ENCODE assay signal across 1 cellular context in genomic region chr1:248696261-248696660, GRCh38.
TF ChIP-seq lines count a peak whose summit lies in the region.

No MANE protein-coding gene starts in this region.

TF ChIP-seq in HepG2, 621 proteins besides CTCF, POLR2A, EP300 and RAD21:
- TF ChIP-seq SMC3 (IDR thresholded peaks at IDR 0.05; ENCODE audit: low read length) (peak; percentile 87), STAG1 (CRISPR knock-in tag; IDR thresholded peaks at IDR 0.05) (peak; percentile 91), CBX5 (CRISPR knock-in tag; IDR thresholded peaks at IDR 0.05; ENCODE audit: borderline replicate concordance) (no peak), NONO (IDR thresholded peaks at IDR 0.05) (no peak), NONO (CRISPR knock-in tag; conservative IDR thresholded peaks at IDR 0.05) (no peak), GTF2F1 (IDR thresholded peaks at IDR 0.05; ENCODE audit: low read length) (no peak), TEAD3 (CRISPR knock-in tag; optimal IDR thresholded peaks at IDR 0.05; ENCODE audit: borderline replicate concordance) (no peak), ZSCAN9 (CRISPR knock-in tag; IDR thresholded peaks at IDR 0.05; ENCODE audit: borderline replicate concordance) (no peak), TGIF2 (CRISPR knock-in tag; IDR thresholded peaks at IDR 0.05) (no peak), ZBTB21 (CRISPR knock-in tag; IDR thresholded peaks at IDR 0.05) (no peak)
